8 cellular contexts compared by ENCODE assay signal in genomic region chr1:151251656-151252470, GRCh38. TPM values are rescaled to one million over a fixed set of nuclear protein-coding genes. Genes with fewer than 3 reads are reported as not detected.
DNase-seq lines count a peak whose midpoint lies in the region; ATAC-seq, FAIRE-seq and TF ChIP-seq lines count a peak whose summit lies in the region.

No MANE protein-coding gene starts in this region.

- H3K36me3 ChIP-seq in HepG2 (replicated peaks in 1 of 2; ENCODE audit: control insufficient read depth in 1 of 2, insufficient read depth in 2 of 2, low read length in 2 of 2): peaks cover 3 to 22% of the 10 kb centered on the region in 2 experiments; a peak in 2 of 5 replicates

- no peak overlapping the region for H3K9ac ChIP-seq in HepG2 (ENCODE audit: insufficient read depth, low read depth, low read length)

- H3K79me2 ChIP-seq in HepG2 (ENCODE audit: insufficient read depth, low read length): peaks cover 19% of the 10 kb centered on the region

- H3K27ac ChIP-seq in HepG2 (ENCODE audit: extremely low read length, insufficient read depth, low read length): no peak overlapping the region

- no peak overlapping the region for H3K4me3 ChIP-seq in choroid plexus epithelial cell (ENCODE audit: low read depth, low read length)
- no peak overlapping the region for H3K4me3 ChIP-seq in HepG2 (replicated peaks in 1 of 3; ENCODE audit: insufficient read depth in 1 of 3, low read depth in 2 of 3, low read length in 3 of 3)

- no peaks in the 10 kb centered on the region; a peak in 1 of 5 replicates for H3K27me3 ChIP-seq in HepG2 (ENCODE audit: control insufficient read depth in 1 of 2, insufficient read depth in 2 of 2, low read length in 2 of 2)

- peak; percentile 53 for ATAC-seq in HG02885 (IDR thresholded peaks at IDR 0.05; ENCODE audit: poor library complexity, unreplicated experiment)
- ATAC-seq in HepG2: peak; percentile 58

- peak; percentile 51 for TF ChIP-seq RAD21 in HepG2 (CRISPR knock-in tag; IDR thresholded peaks at IDR 0.05)

- in situ Hi-C loops in Caki2 (cut with HindIII; ENCODE audit: low pct_unique_long_range_greater_than_20kb, low sequenced_read_pairs): no loop called here
- in situ Hi-C loops in HepG2 (cut with HindIII; ENCODE audit: extremely low pct_ligation_motif_present, low pct_unique_long_range_greater_than_20kb): no loop called here

- FAIRE-seq in HepG2 (lab: Jason Lieb, UNC): peak; percentile 57

- no peaks in the 10 kb centered on the region for H4K20me1 ChIP-seq in HepG2 (ENCODE audit: insufficient read depth, low read length)

- CTCF ChIA-PET in HepG2 (lab: Yijun Ruan, JAX; ENCODE audit: low intra/inter-chr PET ratio, low total read pairs): interaction anchor here (0.7 kb wide), 1 partner anchor 56 kb away, joined by 3 read pairs; no protein-coding TSS in a partner anchor

- no peak overlapping the region for H3K4me2 ChIP-seq in HepG2 (ENCODE audit: low read depth, low read length)

- H3K4me1 ChIP-seq in HepG2 (ENCODE audit: insufficient read depth, low read length): peaks cover 31% of the 10 kb centered on the region

- TF ChIP-seq CTCF in choroid plexus epithelial cell (conservative IDR thresholded peaks at IDR 0.05; ENCODE audit: low read depth, low read length) (peak; percentile 86), HepG2 (CRISPR knock-in tag; IDR thresholded peaks at IDR 0.05) (peak; percentile 77)

- TF ChIP-seq EP300 in HepG2 (IDR thresholded peaks at IDR 0.05; ENCODE audit: low read depth in 2 of 2, low read length in 2 of 2) (no peak), HepG2 (CRISPR knock-in tag; IDR thresholded peaks at IDR 0.05; ENCODE audit: borderline replicate concordance) (no peak)

- DNase-seq in Caki2 (ENCODE audit: low read depth): peak; percentile 62
- peak; percentile 52 for DNase-seq in NCI-H510A (lab: John Stamatoyannopoulos, UW)
- peak; percentile 52 for DNase-seq in activated CD4-positive, CD25-positive, alpha-beta regulatory T cell treated with anti-CD3 and anti-CD28 coated beads, Interleukin-2, amount 50 U/mL, for 16 hours (ENCODE audit: low read depth, low spot score)
- DNase-seq in choroid plexus epithelial cell (ENCODE audit: low read depth): peak; percentile 91
- peak; percentile 78 for DNase-seq in HepG2 (ENCODE audit: low spot score)
- peak; percentile 28 to 56 (median 32) for DNase-seq in stimulated activated CD4-positive, alpha-beta T cell treated with anti-CD3 and anti-CD28 coated beads, TNF-alpha, amount 100 ng/mL, for 48 hours (ENCODE audit: low read depth in 3 of 3)
- no peak for DNase-seq in posterior vena cava (ENCODE audit: low spot score)

- no peak for TF ChIP-seq POLR2A in HepG2 (IDR thresholded peaks at IDR 0.05; ENCODE audit: insufficient read depth in 1 of 2, low read depth in 2 of 2, low read length in 2 of 2)

- POLR2A ChIA-PET in HepG2 (lab: Yijun Ruan, JAX): interaction anchor here (0.6 to 3.5 kb wide), 6 partner anchors 13 to 120 kb away, joined by 3 to 17 read pairs (median 6); partner anchors contain the start of genes VPS72 and ZNF687

- intact Hi-C loops in HepG2 (cut with micrococcal nuclease; ENCODE audit: unreplicated experiment): loop anchor here (1.0 kb wide), 1 partner anchor 56 kb away; no protein-coding TSS in a partner anchor
- intact Hi-C loops in posterior vena cava (cut with DNase I): loop anchor here (5.0 kb wide), 1 partner anchor 55 kb away; the partner anchor contains the start of gene PIP5K1A (in 2 of the 2)

- H3K9me3 ChIP-seq in HepG2 (ENCODE audit: low read length): no peaks in the 10 kb centered on the region

- no TSS peak for BruUV-seq in HepG2 (replicated peaks; lab: Mats Ljungman, UMichigan)

- H2AFZ ChIP-seq in HepG2 (ENCODE audit: low read length): no peak overlapping the region

- WGBS in HepG2 (ENCODE audit: low lambda C conversion rate): 48% methylated on average over 16 of the region's 16 CpGs

TF ChIP-seq in HepG2, 621 proteins besides CTCF, POLR2A, EP300 and RAD21 (continues in another document):
- TF ChIP-seq PITX1 (CRISPR knock-in tag; IDR thresholded peaks at IDR 0.05): peak; percentile 51; the same call in 1 of the 2 replicates

RNA-seq across cellular contexts. Expression of gene PSMD4, which starts 2.7 kb away (rescaled TPM):
- 266 and 273 TPM in 2 replicates for total RNA-seq in Caki2 (2014; rRNA removed; shearing (Covaris generic); ENCODE audit: low replicate concordance)
- total RNA-seq in HepG2 (2016; rRNA removed; fragmentation: Illumina TruSeq; extraction: Trizol): 243 and 320 TPM in 2 replicates
- 97.9 and 99.1 TPM in 2 replicates for total RNA-seq in HepG2 (2016; cell fraction: cytosol; rRNA removed; fragmentation: Illumina TruSeq; extraction: Trizol; ENCODE audit: low read depth)
- total RNA-seq in HepG2 (2016; cell fraction: insoluble cytoplasmic fraction; rRNA removed; fragmentation: Illumina TruSeq; extraction: Trizol): 248 and 329 TPM in 2 replicates
- total RNA-seq in HepG2 (2016; cell fraction: membrane; rRNA removed; fragmentation: Illumina TruSeq; extraction: Trizol): 108 and 110 TPM in 2 replicates
- 101 TPM in 2 replicates for total RNA-seq in HepG2 (2016; cell fraction: nucleus; rRNA removed; fragmentation: Illumina TruSeq; extraction: Trizol)
- polyA plus RNA-seq in HepG2 (2011; rRNA removed): 174 and 194 TPM in 2 replicates
- 235 and 265 TPM in 2 replicates for polyA plus RNA-seq in HepG2 (2011; cell fraction: cytosol; rRNA removed)
- 94.5 and 113 TPM in 2 replicates for polyA plus RNA-seq in HepG2 (2011; cell fraction: nucleus; rRNA removed)
- polyA plus RNA-seq in HepG2 (2012): 151 and 156 TPM in 2 replicates
- 64.7 and 68.2 TPM in 2 replicates for polyA plus RNA-seq in HepG2 (2016; cell fraction: cytosol; fragmentation: Illumina TruSeq; extraction: Trizol; ENCODE audit: low read depth)
- polyA plus RNA-seq in HepG2 (2016; cell fraction: insoluble cytoplasmic fraction; fragmentation: Illumina TruSeq; extraction: Trizol; ENCODE audit: low read depth): 215 and 240 TPM in 2 replicates
- 61.2 and 68.2 TPM in 2 replicates for polyA plus RNA-seq in HepG2 (2016; cell fraction: membrane; fragmentation: Illumina TruSeq; extraction: Trizol; ENCODE audit: low read depth)
- 167 and 175 TPM in 2 replicates for polyA plus RNA-seq in HepG2 (2016; cell fraction: nucleus; fragmentation: Illumina TruSeq; extraction: Trizol; ENCODE audit: insufficient read depth, low read depth)
- 154 and 325 TPM in 2 replicates for polyA minus RNA-seq in HepG2 (2011; rRNA and poly(A)+ RNA removed; ENCODE audit: low replicate concordance)
- polyA minus RNA-seq in HepG2 (2011; cell fraction: cytosol; rRNA and poly(A)+ RNA removed): 62.2 and 71.6 TPM in 2 replicates
- polyA minus RNA-seq in HepG2 (2011; cell fraction: nucleus; rRNA and poly(A)+ RNA removed): 41.6 and 53.0 TPM in 2 replicates
- total RNA-seq in posterior vena cava: 100 to 1,000 TPM; 131 to 139 TPM

RNA-seq across cellular contexts. Expression of gene ZNF687, which starts 30.2 kb away (rescaled TPM):
- 10.7 and 19.0 TPM in 2 replicates for total RNA-seq in Caki2 (2014; rRNA removed; shearing (Covaris generic); ENCODE audit: low replicate concordance)
- total RNA-seq in HepG2 (2016; rRNA removed; fragmentation: Illumina TruSeq; extraction: Trizol) (14.1 and 15.0 TPM in 2 replicates), posterior vena cava (10 to 100 TPM; 16.7 to 17.1 TPM)
- 3.3 and 3.9 TPM in 2 replicates for total RNA-seq in HepG2 (2016; cell fraction: cytosol; rRNA removed; fragmentation: Illumina TruSeq; extraction: Trizol; ENCODE audit: low read depth)
- total RNA-seq in HepG2 (2016; cell fraction: insoluble cytoplasmic fraction; rRNA removed; fragmentation: Illumina TruSeq; extraction: Trizol): 13.7 and 14.2 TPM in 2 replicates
- 6.1 and 7.4 TPM in 2 replicates for total RNA-seq in HepG2 (2016; cell fraction: membrane; rRNA removed; fragmentation: Illumina TruSeq; extraction: Trizol)
- total RNA-seq in HepG2 (2016; cell fraction: nucleus; rRNA removed; fragmentation: Illumina TruSeq; extraction: Trizol): 15.7 and 20.5 TPM in 2 replicates
- 16.5 and 24.5 TPM in 2 replicates for polyA plus RNA-seq in HepG2 (2011; rRNA removed)
- 11.9 and 16.7 TPM in 2 replicates for polyA plus RNA-seq in HepG2 (2011; cell fraction: cytosol; rRNA removed)
- 55.2 and 58.3 TPM in 2 replicates for polyA plus RNA-seq in HepG2 (2011; cell fraction: nucleus; rRNA removed)
- 12.2 and 12.3 TPM in 2 replicates for polyA plus RNA-seq in HepG2 (2012)
- 0.57 and 1.1 TPM in 2 replicates for polyA plus RNA-seq in HepG2 (2016; cell fraction: cytosol; fragmentation: Illumina TruSeq; extraction: Trizol; ENCODE audit: low read depth)
- polyA plus RNA-seq in HepG2 (2016; cell fraction: insoluble cytoplasmic fraction; fragmentation: Illumina TruSeq; extraction: Trizol; ENCODE audit: low read depth): 9.8 and 13.6 TPM in 2 replicates
- 2.3 and 2.5 TPM in 2 replicates for polyA plus RNA-seq in HepG2 (2016; cell fraction: membrane; fragmentation: Illumina TruSeq; extraction: Trizol; ENCODE audit: low read depth)
- 22.9 and 24.3 TPM in 2 replicates for polyA plus RNA-seq in HepG2 (2016; cell fraction: nucleus; fragmentation: Illumina TruSeq; extraction: Trizol; ENCODE audit: insufficient read depth, low read depth)
- 85.3 and 103 TPM in 2 replicates for polyA minus RNA-seq in HepG2 (2011; rRNA and poly(A)+ RNA removed; ENCODE audit: low replicate concordance)
- polyA minus RNA-seq in HepG2 (2011; cell fraction: cytosol; rRNA and poly(A)+ RNA removed): 20.1 and 23.3 TPM in 2 replicates
- 44.4 and 49.6 TPM in 2 replicates for polyA minus RNA-seq in HepG2 (2011; cell fraction: nucleus; rRNA and poly(A)+ RNA removed)

RNA-seq across cellular contexts. Expression of gene PIP5K1A, which starts 53.5 kb away (rescaled TPM):
- 14.0 and 51.9 TPM in 2 replicates for total RNA-seq in Caki2 (2014; rRNA removed; shearing (Covaris generic); ENCODE audit: low replicate concordance)
- total RNA-seq in HepG2 (2016; rRNA removed; fragmentation: Illumina TruSeq; extraction: Trizol) (43.8 and 45.3 TPM in 2 replicates), posterior vena cava (10 to 100 TPM; 39.1 to 41.9 TPM)
- total RNA-seq in HepG2 (2016; cell fraction: cytosol; rRNA removed; fragmentation: Illumina TruSeq; extraction: Trizol; ENCODE audit: low read depth): 41.7 and 44.2 TPM in 2 replicates
- total RNA-seq in HepG2 (2016; cell fraction: insoluble cytoplasmic fraction; rRNA removed; fragmentation: Illumina TruSeq; extraction: Trizol): 42.2 and 43.8 TPM in 2 replicates
- 29.6 and 29.8 TPM in 2 replicates for total RNA-seq in HepG2 (2016; cell fraction: membrane; rRNA removed; fragmentation: Illumina TruSeq; extraction: Trizol)
- 40.0 and 43.0 TPM in 2 replicates for total RNA-seq in HepG2 (2016; cell fraction: nucleus; rRNA removed; fragmentation: Illumina TruSeq; extraction: Trizol)
- polyA plus RNA-seq in HepG2 (2011; rRNA removed): 61.1 and 65.1 TPM in 2 replicates
- polyA plus RNA-seq in HepG2 (2011; cell fraction: cytosol; rRNA removed): 35.2 and 45.4 TPM in 2 replicates
- 71.3 and 79.9 TPM in 2 replicates for polyA plus RNA-seq in HepG2 (2011; cell fraction: nucleus; rRNA removed)
- 30.0 and 32.2 TPM in 2 replicates for polyA plus RNA-seq in HepG2 (2012)
- polyA plus RNA-seq in HepG2 (2016; cell fraction: cytosol; fragmentation: Illumina TruSeq; extraction: Trizol; ENCODE audit: low read depth): 1.8 and 1.9 TPM in 2 replicates
- polyA plus RNA-seq in HepG2 (2016; cell fraction: insoluble cytoplasmic fraction; fragmentation: Illumina TruSeq; extraction: Trizol; ENCODE audit: low read depth): 43.0 and 45.7 TPM in 2 replicates
- 8.9 and 11.4 TPM in 2 replicates for polyA plus RNA-seq in HepG2 (2016; cell fraction: membrane; fragmentation: Illumina TruSeq; extraction: Trizol; ENCODE audit: low read depth)
- polyA plus RNA-seq in HepG2 (2016; cell fraction: nucleus; fragmentation: Illumina TruSeq; extraction: Trizol; ENCODE audit: insufficient read depth, low read depth): 66.1 and 70.7 TPM in 2 replicates
- polyA minus RNA-seq in HepG2 (2011; rRNA and poly(A)+ RNA removed; ENCODE audit: low replicate concordance): 151 and 370 TPM in 2 replicates
- 32.3 and 45.2 TPM in 2 replicates for polyA minus RNA-seq in HepG2 (2011; cell fraction: cytosol; rRNA and poly(A)+ RNA removed)
- polyA minus RNA-seq in HepG2 (2011; cell fraction: nucleus; rRNA and poly(A)+ RNA removed): 91.2 and 120 TPM in 2 replicates
